28 cellular contexts compared by ENCODE assay signal in the genomic region with DNA sequence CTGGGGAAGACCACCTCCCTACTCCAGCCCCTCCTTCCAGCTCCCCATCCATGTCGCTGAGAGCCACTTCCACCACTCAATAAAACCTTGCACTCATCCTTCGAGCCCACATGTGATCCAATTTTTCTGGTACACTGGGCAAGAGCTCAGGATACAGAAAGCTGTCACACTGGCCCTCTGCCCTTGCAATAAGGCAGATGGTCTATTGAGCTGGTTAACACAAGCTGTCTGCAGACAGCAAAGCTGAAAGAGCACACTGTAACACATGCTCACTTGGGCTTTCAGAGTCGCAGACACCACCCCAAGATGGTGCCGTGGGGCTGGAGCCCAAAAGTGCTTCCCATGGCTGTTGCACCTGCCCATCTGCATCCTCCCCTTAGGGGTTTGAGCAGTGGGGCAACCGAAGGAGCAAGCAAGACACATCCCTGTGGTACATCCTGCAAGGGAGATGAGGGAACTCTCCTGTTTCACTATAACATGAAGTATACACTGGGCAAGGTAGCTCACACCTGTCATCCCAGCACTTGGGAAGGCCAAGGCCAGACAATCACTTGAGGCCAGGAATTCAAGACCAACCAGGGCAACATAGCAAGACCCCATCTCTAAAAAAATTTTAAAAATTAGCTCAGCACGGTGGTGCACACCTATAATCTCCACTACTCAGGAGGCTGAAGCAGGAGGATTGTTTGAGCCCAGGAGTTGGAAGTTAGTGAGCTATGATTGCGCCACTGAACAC. TPM values are rescaled to one million over a fixed set of nuclear protein-coding genes. Genes with fewer than 3 reads are reported as not detected.
DNase-seq lines count a peak whose midpoint lies in the region; ATAC-seq and TF ChIP-seq lines count a peak whose summit lies in the region.
"Had no signal": no experiment of that assay in that cellular context is flagged by ENCODE, and none has a peak within 500 bp of the region (broad histone marks: within the 10 kb centered on the region; RNA-seq: fewer than 3 reads in every experiment).

No MANE protein-coding gene starts in this region.

- H3K9me3 Mint-ChIP-seq in brain, result no peaks in the 10 kb centered on the region
- no peaks in the 10 kb centered on the region for H3K9me3 Mint-ChIP-seq in activated CD4-positive, alpha-beta T cell treated with anti-CD3 and anti-CD28 coated beads for 36 hours (ENCODE audit: low read depth)
- H3K9me3 Mint-ChIP-seq: stimulated activated effector memory CD8-positive, alpha-beta T cell treated with anti-CD3 and anti-CD28 coated beads, Interleukin-12 subunit alpha, Interleukin-12 subunit beta, amount 100 ng/mL, for 72 hours had no signal

- intact Hi-C loops in activated CD4-positive, alpha-beta T cell treated with anti-CD3 and anti-CD28 coated beads for 36 hours (cut with DNase I, micrococcal nuclease), result no loop called here

- peak overlapping the region in 4 of 5 experiments; percentile 72 to 88 (median 84) for H3K27ac Mint-ChIP-seq in brain
- no peak overlapping the region for H3K27ac Mint-ChIP-seq in activated CD4-positive, alpha-beta T cell treated with anti-CD3 and anti-CD28 coated beads for 36 hours
- H3K27ac Mint-ChIP-seq: stimulated activated effector memory CD8-positive, alpha-beta T cell treated with anti-CD3 and anti-CD28 coated beads, Interleukin-12 subunit alpha, Interleukin-12 subunit beta, amount 100 ng/mL, for 72 hours had no signal

- peaks cover 10% of the 10 kb centered on the region for H3K4me1 Mint-ChIP-seq in brain
- no peaks in the 10 kb centered on the region for H3K4me1 Mint-ChIP-seq in activated CD4-positive, alpha-beta T cell treated with anti-CD3 and anti-CD28 coated beads for 36 hours
- H3K4me1 Mint-ChIP-seq: stimulated activated effector memory CD8-positive, alpha-beta T cell treated with anti-CD3 and anti-CD28 coated beads, Interleukin-12 subunit alpha, Interleukin-12 subunit beta, amount 100 ng/mL, for 72 hours had no signal

- no peak for ATAC-seq in activated CD4-positive, alpha-beta T cell treated with anti-CD3 and anti-CD28 coated beads for 36 hours
- ATAC-seq in GM19455 (IDR thresholded peaks at IDR 0.05; ENCODE audit: unreplicated experiment) (no peak), GM18873 (IDR thresholded peaks at IDR 0.05; ENCODE audit: low FRiP score, unreplicated experiment) (no peak)
- ATAC-seq: body of pancreas; mucosa of descending colon; stimulated activated effector memory CD8-positive, alpha-beta T cell treated with anti-CD3 and anti-CD28 coated beads, Interleukin-12 subunit alpha, Interleukin-12 subunit beta, amount 100 ng/mL, for 72 hours had no signal

- H3K36me3 Mint-ChIP-seq in brain, result peaks cover 50% of the 10 kb centered on the region
- peaks cover 25% of the 10 kb centered on the region for H3K36me3 Mint-ChIP-seq in activated CD4-positive, alpha-beta T cell treated with anti-CD3 and anti-CD28 coated beads for 36 hours (ENCODE audit: low read depth)

- peak overlapping the region in 1 of 5 experiments; percentile 34 for H3K4me3 Mint-ChIP-seq in brain
- H3K4me3 Mint-ChIP-seq in activated CD4-positive, alpha-beta T cell treated with anti-CD3 and anti-CD28 coated beads for 36 hours, result no peak overlapping the region
- H3K4me3 Mint-ChIP-seq: stimulated activated effector memory CD8-positive, alpha-beta T cell treated with anti-CD3 and anti-CD28 coated beads, Interleukin-12 subunit alpha, Interleukin-12 subunit beta, amount 100 ng/mL, for 72 hours had no signal

- no peaks in the 10 kb centered on the region for H3K27me3 Mint-ChIP-seq in brain
- no peaks in the 10 kb centered on the region for H3K27me3 Mint-ChIP-seq in activated CD4-positive, alpha-beta T cell treated with anti-CD3 and anti-CD28 coated beads for 36 hours

- POLR2A ChIA-PET in activated CD4-positive, alpha-beta T cell treated with anti-CD3 and anti-CD28 coated beads for 36 hours (lab: Charles Lee), result no interaction called here

- CTCF ChIA-PET in activated CD4-positive, alpha-beta T cell treated with anti-CD3 and anti-CD28 coated beads for 36 hours (lab: Charles Lee), result interaction anchor here (0.6 to 0.8 kb wide), 2 partner anchors 17 to 107 kb away, joined by 3 read pairs; no protein-coding TSS in a partner anchor

- no peak for TF ChIP-seq CTCF in brain (conservative IDR thresholded peaks at IDR 0.05)

- DNase-seq in DMS 273 (lab: John Stamatoyannopoulos, UW; ENCODE audit: unreplicated experiment), result peak; percentile 92
- peak; percentile 82 for DNase-seq in NCI-H2171 treated with DMSO at 0.1 percent for 48 hours (lab: John Stamatoyannopoulos, UW)
- peak; percentile 53 for DNase-seq in pons (ENCODE audit: low spot score)
- no peak for DNase-seq in activated CD4-positive, alpha-beta T cell treated with anti-CD3 and anti-CD28 coated beads for 36 hours
- DNase-seq: activated CD4-positive, alpha-beta T cell treated with anti-CD3 and anti-CD28 coated beads, Interleukin-2, amount 50 U/mL, for 1 hour; activated naive CD4-positive, alpha-beta T cell treated with Interleukin-2 at 50 U/mL for 16 hours; body of pancreas; KBM-7; MG63; mucosa of descending colon; NCI-H2081 treated with DMSO at 0.1 percent for 48 hours; NCI-H510A; SHP77 treated with DMSO at 0.1 percent for 48 hours; sigmoid colon; stimulated activated CD4-positive, alpha-beta T cell treated with anti-CD3 and anti-CD28 coated beads, Interleukin-4, amount 100 ng/mL, for 24 hours; trophoblast cell had no signal

RNA-seq across cellular contexts. Expression of a gene that starts 52.8 kb away (rescaled TPM):
- not detected for polyA plus RNA-seq in brain (ENCODE audit: insufficient read depth, low read depth, low replicate concordance)
- total RNA-seq in activated CD4-positive, alpha-beta T cell treated with anti-CD3 and anti-CD28 coated beads for 36 hours, result not detected
- total RNA-seq: body of pancreas, H4, HT1080, liver, mucosa of descending colon, posterior vena cava, sigmoid colon, subcutaneous adipose tissue had no signal
- polyA plus RNA-seq: adipose tissue, keratinocyte, liver, neural cell, sigmoid colon had no signal
